In the genomic region with DNA sequence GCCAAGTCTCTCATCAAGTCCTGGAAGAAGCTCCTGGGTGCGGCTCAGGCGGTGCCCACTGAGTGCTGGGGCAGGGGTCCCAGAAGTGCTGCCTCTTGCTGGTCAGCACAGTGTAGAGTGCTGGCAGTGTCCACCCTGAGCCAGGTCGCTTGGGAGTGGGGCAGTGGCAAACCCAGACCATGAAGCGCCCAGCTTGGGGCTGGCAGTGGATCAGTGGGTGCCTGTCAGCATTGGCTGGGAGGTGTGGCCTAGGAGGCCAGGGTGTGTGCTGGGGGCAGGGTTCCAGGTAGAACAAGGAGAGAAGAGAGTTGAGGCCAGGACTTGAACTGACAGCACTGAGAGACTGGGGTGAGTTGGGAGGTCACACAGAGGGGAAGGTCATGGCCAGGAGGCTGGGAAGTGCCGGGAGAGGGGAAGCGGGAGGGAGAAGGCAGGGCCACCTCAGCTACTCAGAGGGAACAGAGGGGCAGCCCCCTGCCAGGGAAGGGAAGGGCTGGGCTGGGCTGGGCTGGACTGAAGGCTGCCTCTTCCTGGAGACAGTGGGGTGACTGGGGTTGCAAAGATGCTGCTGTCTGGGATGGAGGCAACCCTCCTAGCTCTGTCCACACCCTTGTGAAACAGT, we compare ENCODE assay signal across 1 cellular context.
TF ChIP-seq lines count a peak whose summit lies in the region.

No MANE protein-coding gene starts in this region.

TF ChIP-seq in liver, 16 proteins besides CTCF, POLR2A, EP300 and RAD21:
- peak; percentile 10 for TF ChIP-seq SP1 (IDR thresholded peaks at IDR 0.05)
- TF ChIP-seq RXRA (IDR thresholded peaks at IDR 0.05) = peak in 1 of 2 donors; percentile 42
- TF ChIP-seq, protein P1, sequence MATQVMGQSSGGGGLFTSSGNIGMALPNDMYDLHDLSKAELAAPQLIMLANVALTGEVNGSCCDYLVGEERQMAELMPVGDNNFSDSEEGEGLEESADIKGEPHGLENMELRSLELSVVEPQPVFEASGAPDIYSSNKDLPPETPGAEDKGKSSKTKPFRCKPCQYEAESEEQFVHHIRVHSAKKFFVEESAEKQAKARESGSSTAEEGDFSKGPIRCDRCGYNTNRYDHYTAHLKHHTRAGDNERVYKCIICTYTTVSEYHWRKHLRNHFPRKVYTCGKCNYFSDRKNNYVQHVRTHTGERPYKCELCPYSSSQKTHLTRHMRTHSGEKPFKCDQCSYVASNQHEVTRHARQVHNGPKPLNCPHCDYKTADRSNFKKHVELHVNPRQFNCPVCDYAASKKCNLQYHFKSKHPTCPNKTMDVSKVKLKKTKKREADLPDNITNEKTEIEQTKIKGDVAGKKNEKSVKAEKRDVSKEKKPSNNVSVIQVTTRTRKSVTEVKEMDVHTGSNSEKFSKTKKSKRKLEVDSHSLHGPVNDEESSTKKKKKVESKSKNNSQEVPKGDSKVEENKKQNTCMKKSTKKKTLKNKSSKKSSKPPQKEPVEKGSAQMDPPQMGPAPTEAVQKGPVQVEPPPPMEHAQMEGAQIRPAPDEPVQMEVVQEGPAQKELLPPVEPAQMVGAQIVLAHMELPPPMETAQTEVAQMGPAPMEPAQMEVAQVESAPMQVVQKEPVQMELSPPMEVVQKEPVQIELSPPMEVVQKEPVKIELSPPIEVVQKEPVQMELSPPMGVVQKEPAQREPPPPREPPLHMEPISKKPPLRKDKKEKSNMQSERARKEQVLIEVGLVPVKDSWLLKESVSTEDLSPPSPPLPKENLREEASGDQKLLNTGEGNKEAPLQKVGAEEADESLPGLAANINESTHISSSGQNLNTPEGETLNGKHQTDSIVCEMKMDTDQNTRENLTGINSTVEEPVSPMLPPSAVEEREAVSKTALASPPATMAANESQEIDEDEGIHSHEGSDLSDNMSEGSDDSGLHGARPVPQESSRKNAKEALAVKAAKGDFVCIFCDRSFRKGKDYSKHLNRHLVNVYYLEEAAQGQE (IDR thresholded peaks at IDR 0.05) = no peak
